Comparison of ENCODE assay signal across 28 cellular contexts in genomic region chr2:150907466-150907865, GRCh38.
"Had no signal": no experiment of that assay in that cellular context is flagged by ENCODE, and none has a peak within 500 bp of the region (broad histone marks: within the 10 kb centered on the region; RNA-seq: fewer than 3 reads in every experiment).

No MANE protein-coding gene starts in this region.

- DNase-seq: Kasumi-1, KG1, MG63, NCI-H1048, NCI-H1105, NCI-H1417 treated with DMSO at 0.1 percent for 48 hours, NCI-H1436 treated with DMSO at 0.1 percent for 48 hours, NCI-H1694 treated with DMSO at 0.1 percent for 48 hours, NCI-H187 treated with DMSO at 0.1 percent for 48 hours, NCI-H2029, NCI-H2081, NCI-H2171 treated with DMSO at 0.1 percent for 48 hours, NCI-H2227 treated with DMSO at 0.1 percent for 48 hours, NCI-H345, NCI-H446, NCI-H510A treated with DMSO at 0.1 percent for 48 hours, NCI-H524 treated with DMSO at 0.1 percent for 48 hours, NCI-H526 treated with DMSO at 0.1 percent for 48 hours, NCI-H774, PC-3, Peyer's patch, RPMI8226, SHP77, SIG-M5, SJCRH30, T-cell had no signal

- ATAC-seq: PC-3, SK-N-SH treated with all-trans-retinoic acid at 6 μM for 48 hours, T-cell had no signal

- H3K36me3 ChIP-seq: MG63, Peyer's patch, SJCRH30 had no signal

- H3K27me3 ChIP-seq: MG63, Peyer's patch, SJCRH30 had no signal

- H3K9me3 ChIP-seq: MG63, Peyer's patch, SJCRH30 had no signal

- H3K27ac ChIP-seq: Peyer's patch, SJCRH30, SK-N-MC had no signal

- H3K4me1 ChIP-seq: Peyer's patch, SJCRH30 had no signal

- H3K4me3 ChIP-seq: MG63, Peyer's patch, SJCRH30, SK-N-MC had no signal
